ENCODE assay signal across 1 cellular context in genomic region chr7:107856806-107857540, GRCh38.
TF ChIP-seq lines count a peak whose summit lies in the region.

No MANE protein-coding gene starts in this region.

TF ChIP-seq in HepG2, 621 proteins besides CTCF, POLR2A, EP300 and RAD21 (continued from another document and continues in another):
- peak; percentile 26; the same call in 1 of the 2 replicates for TF ChIP-seq ZNF710 (CRISPR knock-in tag; IDR thresholded peaks at IDR 0.05; ENCODE audit: borderline replicate concordance)
- TF ChIP-seq HNF4G (IDR thresholded peaks at IDR 0.05; ENCODE audit: borderline replicate concordance, low read depth, low read length): no peak
- no peak; the same call in 1 of the 2 replicates for TF ChIP-seq HNF4G (CRISPR knock-in tag; IDR thresholded peaks at IDR 0.05; ENCODE audit: borderline replicate concordance, low read depth)
- TF ChIP-seq ZBTB44 (CRISPR knock-in tag; IDR thresholded peaks at IDR 0.05): no peak
- no peak for TF ChIP-seq GPBP1L1 (CRISPR knock-in tag; IDR thresholded peaks at IDR 0.05)
- TF ChIP-seq ZFP62 (CRISPR knock-in tag; IDR thresholded peaks at IDR 0.05): no peak
- TF ChIP-seq ELK4 (CRISPR knock-in tag; IDR thresholded peaks at IDR 0.05; ENCODE audit: borderline replicate concordance): no peak
- no peak for TF ChIP-seq FLYWCH1 (CRISPR knock-in tag; IDR thresholded peaks at IDR 0.05)
- no peak for TF ChIP-seq TGIF2 (CRISPR knock-in tag; IDR thresholded peaks at IDR 0.05)
- TF ChIP-seq ZNF564 (CRISPR knock-in tag; IDR thresholded peaks at IDR 0.05): no peak
- TF ChIP-seq NR3C1 (CRISPR knock-in tag; IDR thresholded peaks at IDR 0.05): no peak
- TF ChIP-seq ZNF230 (CRISPR knock-in tag; IDR thresholded peaks at IDR 0.05): 0 out of 2 replicates have a peak, but pooled peaks have one; percentile 28
- TF ChIP-seq HDAC1 (CRISPR knock-in tag; IDR thresholded peaks at IDR 0.05): peak; percentile 71
- TF ChIP-seq ZNF333 (CRISPR knock-in tag; IDR thresholded peaks at IDR 0.05; ENCODE audit: borderline replicate concordance): no peak
- TF ChIP-seq ZNF235 (CRISPR knock-in tag; IDR thresholded peaks at IDR 0.05; ENCODE audit: borderline replicate concordance): no peak
- no peak for TF ChIP-seq GABPA (IDR thresholded peaks at IDR 0.05; ENCODE audit: low read depth, low read length)
- TF ChIP-seq GABPA (CRISPR knock-in tag; IDR thresholded peaks at IDR 0.05; ENCODE audit: low read depth): peak; percentile 34; the same call in 1 of the 2 replicates
- 0 out of 2 replicates have a peak, but pooled peaks have one; percentile 36 for TF ChIP-seq ZNF337 (CRISPR knock-in tag; IDR thresholded peaks at IDR 0.05; ENCODE audit: borderline replicate concordance, low read depth)
- peak; percentile 44; the same call in 1 of the 2 replicates for TF ChIP-seq ZNF232 (CRISPR knock-in tag; IDR thresholded peaks at IDR 0.05; ENCODE audit: borderline replicate concordance)
- TF ChIP-seq SPEN (CRISPR knock-in tag; IDR thresholded peaks at IDR 0.05; ENCODE audit: low read depth): peak; percentile 86
- TF ChIP-seq MTA1 (CRISPR knock-in tag; IDR thresholded peaks at IDR 0.05; ENCODE audit: borderline replicate concordance): no peak
- no peak for TF ChIP-seq CSRNP2 (CRISPR knock-in tag; conservative IDR thresholded peaks at IDR 0.05; ENCODE audit: low read depth)
- TF ChIP-seq ZNF629 (CRISPR knock-in tag; conservative IDR thresholded peaks at IDR 0.05): 0 out of 2 replicates have a peak, but pooled peaks have one; percentile 17
- TF ChIP-seq ZNF841 (CRISPR knock-in tag; IDR thresholded peaks at IDR 0.05; ENCODE audit: borderline replicate concordance): no peak
- TF ChIP-seq DZIP1 (CRISPR knock-in tag; IDR thresholded peaks at IDR 0.05): no peak
- no peak for TF ChIP-seq RFX3 (CRISPR knock-in tag; IDR thresholded peaks at IDR 0.05)
- no peak; the same call in 1 of the 2 replicates for TF ChIP-seq BRCA1 (CRISPR knock-in tag; IDR thresholded peaks at IDR 0.05)
- TF ChIP-seq GATAD1 (CRISPR knock-in tag; IDR thresholded peaks at IDR 0.05): no peak
- peak; percentile 88 for TF ChIP-seq HNF4A (CRISPR knock-in tag; IDR thresholded peaks at IDR 0.05)
- TF ChIP-seq SOX6 (IDR thresholded peaks at IDR 0.05): no peak
- TF ChIP-seq SOX6 (CRISPR knock-in tag; IDR thresholded peaks at IDR 0.05): peak; percentile 63
- TF ChIP-seq ARHGAP35 (CRISPR knock-in tag; IDR thresholded peaks at IDR 0.05; ENCODE audit: borderline replicate concordance): no peak
- no peak for TF ChIP-seq MED13 (CRISPR knock-in tag; IDR thresholded peaks at IDR 0.05)
- no peak for TF ChIP-seq IRF9 (CRISPR knock-in tag; IDR thresholded peaks at IDR 0.05; ENCODE audit: borderline replicate concordance)
- no peak for TF ChIP-seq TCF12 (IDR thresholded peaks at IDR 0.05)
- no peak for TF ChIP-seq TCF12 (CRISPR knock-in tag; IDR thresholded peaks at IDR 0.05)
- no peak for TF ChIP-seq MXD3 (CRISPR knock-in tag; IDR thresholded peaks at IDR 0.05)
- peak; percentile 66 for TF ChIP-seq NCOA2 (CRISPR knock-in tag; IDR thresholded peaks at IDR 0.05)
- no peak for TF ChIP-seq KAT2B (IDR thresholded peaks at IDR 0.05; ENCODE audit: borderline replicate concordance, low read depth, low read length)
- TF ChIP-seq ZBTB10 (CRISPR knock-in tag; IDR thresholded peaks at IDR 0.05; ENCODE audit: borderline replicate concordance): no peak
- TF ChIP-seq ZNF18 (CRISPR knock-in tag; IDR thresholded peaks at IDR 0.05; ENCODE audit: insufficient replicate concordance): peak; percentile 59
- no peak for TF ChIP-seq ZNF496 (CRISPR knock-in tag; IDR thresholded peaks at IDR 0.05; ENCODE audit: insufficient replicate concordance)
- no peak for TF ChIP-seq ZNF280B (CRISPR knock-in tag; IDR thresholded peaks at IDR 0.05; ENCODE audit: borderline replicate concordance)
